In the genomic region with DNA sequence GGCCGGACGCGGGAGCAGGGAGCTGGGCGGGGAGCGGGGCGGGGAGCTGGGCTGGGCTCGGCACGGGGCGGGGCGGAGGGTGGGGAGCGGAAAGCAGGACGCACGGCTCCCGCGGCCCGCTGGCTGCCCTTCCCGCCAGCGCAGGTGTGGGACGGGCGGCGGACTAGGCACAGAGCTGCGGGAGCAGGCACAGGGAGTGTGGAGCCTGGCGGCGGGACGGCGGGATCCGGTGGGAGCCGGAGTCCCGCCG, we compare ENCODE assay signal across 8 cellular contexts. TPM values are rescaled to one million over a fixed set of nuclear protein-coding genes. Genes with fewer than 3 reads are reported as not detected.
A peak's percentile ranks its signal among the peaks of the same experiment; 100 is the strongest.
DNase-seq lines count a peak whose midpoint lies in the region; ATAC-seq and TF ChIP-seq lines count a peak whose summit lies in the region.

IMPA2 (plus strand) TSS at position 125 of the 250 bp plus-strand sequence. CDS start 163 bp downstream, outside the sequence.

- H3K27me3 ChIP-seq in layer of hippocampus (ENCODE audit: control insufficient read depth, insufficient read depth, low read length), result no peaks in the 10 kb centered on the region
- no peaks in the 10 kb centered on the region for H3K27me3 ChIP-seq in testis

- WGBS in adipose tissue, 3 donors, result 0 to 1% (median 1%) methylated on average over 19 to 30 of the region's 30 CpGs
- 0 to 1% methylated on average over 2 to 28 of the region's 30 CpGs for WGBS in testis, 2 donors

- no peak for TF ChIP-seq POLR2A in testis (IDR thresholded peaks at IDR 0.05)

- peak within 1 kb of the TSS; percentile 31 for H3K27ac ChIP-seq in adipose tissue (ENCODE audit: low read depth, low read length)
- peak within 1 kb of the TSS; percentile 78 for H3K27ac ChIP-seq in layer of hippocampus (ENCODE audit: low read depth, low read length)
- peak within 1 kb of the TSS; percentile 89 to 96 for H3K27ac ChIP-seq in testis

- peak within 1 kb of the TSS; percentile 66 to 73 for H3K4me3 ChIP-seq in testis

- ATAC-seq in GM18861 (IDR thresholded peaks at IDR 0.05; ENCODE audit: unreplicated experiment) (peak; percentile 21), HG03097 (IDR thresholded peaks at IDR 0.05; ENCODE audit: low FRiP score, unreplicated experiment) (peak; percentile 26)

- intact Hi-C loops in testis (cut with DNase I; ENCODE audit: low total_unique reads), result no loop called here

- DNase-seq in testis, result no peak
- no peak for DNase-seq in hypothalamus (lab: John Stamatoyannopoulos, UW)
- DNase-seq in middle frontal gyrus (ENCODE audit: extremely low spot score, low spot score), result no peak
- no peak for DNase-seq in NOMO-1 (lab: John Stamatoyannopoulos, UW; ENCODE audit: unreplicated experiment in 2 of 2)

- H3K36me3 ChIP-seq in testis (ENCODE audit: low read depth, missing control alignments), result no peaks in the 10 kb centered on the region

- TF ChIP-seq CTCF in testis (IDR thresholded peaks at IDR 0.05), result no peak

- H3K4me1 ChIP-seq in testis, result peaks cover 6% of the 10 kb centered on the region

- no peaks in the 10 kb centered on the region for H3K9me3 ChIP-seq in testis

RNA-seq across cellular contexts. Expression of gene IMPA2, which starts in this region (rescaled TPM):
- polyA plus RNA-seq in adipose tissue (100 to 1,000 TPM in 1 of 3 donors, 10 to 100 TPM in 2; 25.3 to 271 (median 32.6) TPM), testis (ENCODE audit: insufficient read depth, low read depth, low replicate concordance) (16.7 TPM)
- total RNA-seq in testis, result 10 to 100 TPM; 16.6 to 21.3 TPM

Comparison
In these comparisons a context has a peak if more than half of its experiments do, and no peak if none do; other contexts are left out.
1. H3K27ac ChIP-seq: peak in every context shown above with its lines; median percentile 92 in testis; 78 in layer of hippocampus; 31 in adipose tissue.